Comparison of ENCODE assay signal across 18 cellular contexts in the genomic region with DNA sequence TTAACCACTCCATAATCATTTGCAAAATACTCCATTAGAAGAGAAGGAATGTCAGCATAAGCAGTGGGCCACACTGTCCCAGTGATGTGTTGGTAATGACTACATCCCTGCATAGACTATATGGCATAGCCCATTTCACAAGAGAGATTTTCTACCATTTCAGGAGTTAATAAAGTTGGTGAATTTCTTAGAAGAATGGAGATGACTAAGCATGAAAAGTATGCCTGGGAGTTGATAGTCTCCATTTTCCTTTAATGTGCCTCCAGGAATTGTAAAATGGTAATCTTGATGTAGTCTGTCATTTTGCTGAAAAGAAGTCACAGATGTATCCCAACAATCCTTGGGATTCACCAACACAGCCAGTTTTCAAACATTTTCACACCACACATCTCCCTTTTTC.
"Had no signal": no experiment of that assay in that cellular context is flagged by ENCODE, and none has a peak within 500 bp of the region (broad histone marks: within the 10 kb centered on the region; RNA-seq: fewer than 3 reads in every experiment).

No MANE protein-coding gene starts in this region.

- H3K27ac ChIP-seq: body of pancreas, prostate gland, sigmoid colon, VCaP had no signal

- ATAC-seq: body of pancreas; effector memory CD8-positive, alpha-beta T cell; left lobe of liver; mucosa of descending colon; natural killer cell treated with Interleukin-12 subunit alpha and Interleukin-12 subunit beta and Interleukin-15 and Interleukin-18, amount 100 ng/mL, for 72 hours had no signal

- H3K9me3 ChIP-seq: body of pancreas, mucosa of descending colon, prostate gland, sigmoid colon had no signal

- H3K27me3 ChIP-seq: body of pancreas, sigmoid colon had no signal

- H3K4me3 ChIP-seq: body of pancreas, mucosa of descending colon, prostate gland, sigmoid colon had no signal

- H3K4me1 ChIP-seq: body of pancreas, prostate gland, sigmoid colon had no signal

- DNase-seq: activated CD4-positive, alpha-beta memory T cell treated with anti-CD3 and anti-CD28 coated beads for 36 hours; activated gamma-delta T cell treated with Interleukin-2 at 50 U/mL for 16 hours; activated T-cell treated with anti-CD3 and anti-CD28 coated beads, Interleukin-2, amount 50 U/mL, for 48 hours; body of pancreas; central memory CD4-positive, alpha-beta T cell; effector memory CD8-positive, alpha-beta T cell; immature natural killer cell; mammary epithelial cell; mucosa of descending colon; nucleus accumbens; sigmoid colon; stimulated activated CD4-positive, alpha-beta T cell treated with anti-CD3 and anti-CD28 coated beads, Interleukin-2, amount 100 ng/mL, for 48 hours; stimulated activated naive CD4-positive, alpha-beta T cell treated with Interleukin-2 at 50 U/mL for 16 hours; T-helper 9 cell had no signal

- H3K36me3 ChIP-seq: prostate gland, sigmoid colon had no signal
